In genomic region chr16:70548936-70549335, GRCh38 we compare ENCODE assay signal across 19 cellular contexts. TPM values are rescaled to one million over a fixed set of nuclear protein-coding genes. Genes with fewer than 3 reads are reported as not detected.
A peak's percentile ranks its signal among the peaks of the same experiment; 100 is the strongest.
DNase-seq lines count a peak whose midpoint lies in the region; ATAC-seq and TF ChIP-seq lines count a peak whose summit lies in the region.
"Had no signal": no experiment of that assay in that cellular context is flagged by ENCODE, and none has a peak within 500 bp of the region (broad histone marks: within the 10 kb centered on the region; RNA-seq: fewer than 3 reads in every experiment).

No MANE protein-coding gene starts in this region.

- no peak for TF ChIP-seq RAD21 in Ishikawa (IDR thresholded peaks at IDR 0.05; ENCODE audit: low read depth)

- no peak for ATAC-seq in activated CD4-positive, alpha-beta T cell treated with anti-CD3 and anti-CD28 coated beads for 36 hours
- no peak for ATAC-seq in central memory CD8-positive, alpha-beta T cell (replicated peaks; ENCODE audit: extremely low read depth, poor library complexity, severe bottlenecking)
- ATAC-seq: effector memory CD8-positive, alpha-beta T cell; left lobe of liver; upper lobe of right lung had no signal

- no peak for TF ChIP-seq CTCF in osteocyte (IDR thresholded peaks at IDR 0.05)

- intact Hi-C loops in activated CD4-positive, alpha-beta T cell treated with anti-CD3 and anti-CD28 coated beads for 36 hours (cut with DNase I, micrococcal nuclease): no loop called here

- no peak for DNase-seq in activated CD4-positive, alpha-beta T cell treated with anti-CD3 and anti-CD28 coated beads for 36 hours
- no peak for DNase-seq in activated CD4-positive, alpha-beta T cell treated with anti-CD3 and anti-CD28 coated beads for 4 hours
- DNase-seq in central memory CD8-positive, alpha-beta T cell (ENCODE audit: low spot score in 2 of 2): no peak
- no peak for DNase-seq in osteocyte (ENCODE audit: extremely low spot score, unreplicated experiment)
- no peak for DNase-seq in GF-D8 (lab: John Stamatoyannopoulos, UW)
- DNase-seq in NCI-H2029 treated with DMSO at 0.1 percent for 48 hours (lab: John Stamatoyannopoulos, UW): no peak
- no peak for DNase-seq in erythroblast (lab: John Stamatoyannopoulos, UW)
- DNase-seq: activated CD4-positive, alpha-beta T cell treated with anti-CD3 and anti-CD28 coated beads, Interleukin-2, amount 10 ng/mL, durations not matched to agents 24 days and 14 days; activated gamma-delta T cell; aorta; BE2C; effector memory CD8-positive, alpha-beta T cell; MM.1S; NCI-H1436 treated with DMSO at 0.1 percent for 48 hours; NCI-H526 treated with DMSO at 0.1 percent for 48 hours; Right ventricle myocardium superior; upper lobe of right lung had no signal

- H3K27me3 Mint-ChIP-seq in activated CD4-positive, alpha-beta T cell treated with anti-CD3 and anti-CD28 coated beads for 36 hours: no peaks in the 10 kb centered on the region
- H3K27me3 Mint-ChIP-seq in central memory CD8-positive, alpha-beta T cell: no peaks in the 10 kb centered on the region
- no peaks in the 10 kb centered on the region for H3K27me3 Mint-ChIP-seq in osteocyte (ENCODE audit: unreplicated experiment)
- H3K27me3 Mint-ChIP-seq: activated CD4-positive, alpha-beta T cell treated with anti-CD3 and anti-CD28 coated beads, Interleukin-2, amount 10 ng/mL, durations not matched to agents 24 days and 14 days; effector memory CD8-positive, alpha-beta T cell had no signal

- no peak overlapping the region for H3K4me3 Mint-ChIP-seq in activated CD4-positive, alpha-beta T cell treated with anti-CD3 and anti-CD28 coated beads for 36 hours
- H3K4me3 Mint-ChIP-seq in central memory CD8-positive, alpha-beta T cell: no peak overlapping the region
- no peak overlapping the region for H3K4me3 Mint-ChIP-seq in osteocyte (ENCODE audit: unreplicated experiment)
- H3K4me3 Mint-ChIP-seq: activated CD4-positive, alpha-beta T cell treated with anti-CD3 and anti-CD28 coated beads, Interleukin-2, amount 10 ng/mL, durations not matched to agents 24 days and 14 days; effector memory CD8-positive, alpha-beta T cell had no signal

- CTCF ChIA-PET in activated CD4-positive, alpha-beta T cell treated with anti-CD3 and anti-CD28 coated beads for 36 hours (lab: Charles Lee): interaction anchor here (1.0 to 1.9 kb wide), 3 partner anchors 9 to 15 kb away, joined by 3 to 7 read pairs (median 3); no protein-coding TSS in a partner anchor

- H3K9me3 Mint-ChIP-seq in activated CD4-positive, alpha-beta T cell treated with anti-CD3 and anti-CD28 coated beads for 36 hours (ENCODE audit: low read depth): no peaks in the 10 kb centered on the region
- no peaks in the 10 kb centered on the region for H3K9me3 Mint-ChIP-seq in central memory CD8-positive, alpha-beta T cell
- H3K9me3 Mint-ChIP-seq in osteocyte (ENCODE audit: unreplicated experiment): no peaks in the 10 kb centered on the region
- H3K9me3 Mint-ChIP-seq: activated CD4-positive, alpha-beta T cell treated with anti-CD3 and anti-CD28 coated beads, Interleukin-2, amount 10 ng/mL, durations not matched to agents 24 days and 14 days; effector memory CD8-positive, alpha-beta T cell had no signal

- TF ChIP-seq POLR2A in erythroblast (IDR thresholded peaks at IDR 0.05; ENCODE audit: low read length): no peak

- peaks cover 73% of the 10 kb centered on the region for H3K36me3 Mint-ChIP-seq in activated CD4-positive, alpha-beta T cell treated with anti-CD3 and anti-CD28 coated beads for 36 hours (ENCODE audit: low read depth)
- H3K36me3 Mint-ChIP-seq in central memory CD8-positive, alpha-beta T cell (ENCODE audit: insufficient read depth): peaks cover 82% of the 10 kb centered on the region
- H3K36me3 Mint-ChIP-seq in osteocyte (ENCODE audit: unreplicated experiment): peaks cover 57% of the 10 kb centered on the region

- peaks cover 14% of the 10 kb centered on the region for H3K4me1 Mint-ChIP-seq in activated CD4-positive, alpha-beta T cell treated with anti-CD3 and anti-CD28 coated beads for 36 hours
- peaks cover 19% of the 10 kb centered on the region for H3K4me1 Mint-ChIP-seq in central memory CD8-positive, alpha-beta T cell
- H3K4me1 Mint-ChIP-seq in osteocyte (ENCODE audit: unreplicated experiment): peaks cover 18% of the 10 kb centered on the region

- POLR2A ChIA-PET in activated CD4-positive, alpha-beta T cell treated with anti-CD3 and anti-CD28 coated beads for 36 hours (lab: Charles Lee): no interaction called here

- no peak for TF ChIP-seq EP300 in Ishikawa (IDR thresholded peaks at IDR 0.05; ENCODE audit: borderline replicate concordance)

- peak overlapping the region; percentile 62 for H3K27ac Mint-ChIP-seq in activated CD4-positive, alpha-beta T cell treated with anti-CD3 and anti-CD28 coated beads for 36 hours
- H3K27ac Mint-ChIP-seq in central memory CD8-positive, alpha-beta T cell (ENCODE audit: low read depth): peak overlapping the region; percentile 15
- H3K27ac Mint-ChIP-seq in osteocyte (ENCODE audit: unreplicated experiment): peak overlapping the region; percentile 0
- H3K27ac Mint-ChIP-seq: activated CD4-positive, alpha-beta T cell treated with anti-CD3 and anti-CD28 coated beads, Interleukin-2, amount 10 ng/mL, durations not matched to agents 24 days and 14 days had no signal

TF ChIP-seq in Ishikawa, 13 proteins besides CTCF, POLR2A, EP300 and RAD21:
- TF ChIP-seq EGR1 (IDR thresholded peaks at IDR 0.05) (no peak), FOXM1 (IDR thresholded peaks at IDR 0.05; ENCODE audit: borderline replicate concordance, low read depth) (0 out of 2 replicates have a peak, but pooled peaks have one; percentile 8), YY1 (IDR thresholded peaks at IDR 0.05; ENCODE audit: low read depth) (no peak), TCF12 (IDR thresholded peaks at IDR 0.05; ENCODE audit: low read depth) (no peak)

RNA-seq across cellular contexts. Expression of gene SF3B3, which starts 25.3 kb away (rescaled TPM):
- 100 to 1,000 TPM; 533 to 545 TPM for total RNA-seq in activated CD4-positive, alpha-beta T cell treated with anti-CD3 and anti-CD28 coated beads for 36 hours
- total RNA-seq in osteocyte: 307 and 319 TPM in 2 replicates

RNA-seq across cellular contexts. Expression of gene COG4, which starts 25.6 kb away (rescaled TPM):
- total RNA-seq in activated CD4-positive, alpha-beta T cell treated with anti-CD3 and anti-CD28 coated beads for 36 hours: 10 to 100 TPM; 33.5 to 37.6 TPM
- 69.9 and 75.8 TPM in 2 replicates for total RNA-seq in osteocyte

Comparison
In these comparisons a context has a peak if more than half of its experiments do, and no peak if none do; other contexts are left out.
1. H3K27ac Mint-ChIP-seq: peak in every context shown above with its lines; median percentile 62 in activated CD4-positive, alpha-beta T cell treated with anti-CD3 and anti-CD28 coated beads for 36 hours; 15 in central memory CD8-positive, alpha-beta T cell; 0 in osteocyte.